Comparison of ENCODE assay signal across 8 cellular contexts in the genomic region with DNA sequence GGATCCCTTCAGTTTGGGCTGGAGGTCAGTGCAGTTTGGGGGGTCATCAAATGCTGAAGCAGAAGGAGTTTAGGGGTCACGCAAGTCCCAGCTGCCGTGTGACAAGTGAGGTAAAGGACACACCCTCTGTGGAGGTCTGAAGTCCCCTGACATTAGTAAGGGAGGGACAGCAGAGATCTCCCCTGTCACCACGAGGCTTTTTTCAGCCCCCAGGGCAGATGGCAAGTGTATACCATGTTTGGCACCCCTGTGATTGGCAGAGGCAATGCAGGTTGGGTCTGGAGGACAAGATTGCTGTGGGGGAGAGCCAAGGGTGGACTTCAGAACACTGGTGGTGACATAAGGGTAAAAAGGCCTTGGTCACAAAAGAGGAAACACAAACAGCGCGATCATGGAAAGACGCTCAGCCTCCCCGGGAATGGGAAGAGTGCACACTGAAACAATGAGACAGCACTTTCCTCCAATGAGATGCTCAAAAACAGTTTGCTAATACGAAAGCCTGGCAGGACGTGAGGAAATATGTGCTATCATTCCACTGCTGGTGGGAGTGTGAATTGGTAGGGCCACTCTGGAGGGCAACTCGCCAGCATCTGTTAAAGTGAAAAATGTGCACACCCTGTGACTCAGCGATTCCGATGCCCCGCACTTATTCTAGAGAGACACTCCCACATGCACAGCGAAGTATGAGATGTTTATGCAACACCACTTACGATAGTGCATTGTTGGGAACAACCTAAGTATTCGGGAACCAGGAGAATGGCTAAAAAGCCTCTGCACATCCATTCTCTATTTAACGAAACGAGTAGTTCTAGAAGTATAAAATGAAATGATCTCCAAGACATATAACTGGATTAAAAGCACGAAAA. TPM values are rescaled to one million over a fixed set of nuclear protein-coding genes. Genes with fewer than 3 reads are reported as not detected.
DNase-seq lines count a peak whose midpoint lies in the region; ATAC-seq, FAIRE-seq and TF ChIP-seq lines count a peak whose summit lies in the region.

No MANE protein-coding gene starts in this region.

- no peaks in the 10 kb centered on the region for H4K20me1 ChIP-seq in astrocyte (ENCODE audit: insufficient read depth, low read length)

- no peak for TF ChIP-seq POLR2A in Peyer's patch (IDR thresholded peaks at IDR 0.05)

- peak overlapping the region; percentile 72 for H3K4me2 ChIP-seq in astrocyte (ENCODE audit: low read length)
- H3K4me2 ChIP-seq in skeletal muscle satellite cell (ENCODE audit: low read length): peak overlapping the region; percentile 80

- H3K4me1 ChIP-seq in Peyer's patch (peaks cover 0 to 15% (median 9%) of the 10 kb centered on the region in 4 donors), astrocyte (ENCODE audit: insufficient read depth, low read length) (peaks cover 14% of the 10 kb centered on the region), skeletal muscle satellite cell (ENCODE audit: control insufficient read depth, insufficient read depth, low read length) (peaks cover 20% of the 10 kb centered on the region)

- no peak for ATAC-seq in GM21526 (IDR thresholded peaks at IDR 0.05; ENCODE audit: low FRiP score, unreplicated experiment)

- H3K27ac ChIP-seq in Peyer's patch: peak overlapping the region; percentile 38 to 70 (median 58)
- H3K27ac ChIP-seq in astrocyte (ENCODE audit: low read depth, low read length): peak overlapping the region; percentile 62

- H3K27me3 Mint-ChIP-seq in astrocyte (ENCODE audit: low read depth, unreplicated experiment): no peaks in the 10 kb centered on the region

- no peaks in the 10 kb centered on the region for H3K79me2 ChIP-seq in astrocyte (ENCODE audit: insufficient read depth, low read length)

- H3K9me3 ChIP-seq in Peyer's patch (no peaks in the 10 kb centered on the region), astrocyte (ENCODE audit: insufficient read depth, low read depth, low read length) (no peaks in the 10 kb centered on the region), skeletal muscle satellite cell (replicated peaks; ENCODE audit: low read length) (no peaks in the 10 kb centered on the region)

- no peak overlapping the region for H3K4me3 Mint-ChIP-seq in astrocyte (ENCODE audit: unreplicated experiment)

- no peaks in the 10 kb centered on the region for H3K36me3 ChIP-seq in Peyer's patch
- H3K36me3 ChIP-seq in astrocyte (ENCODE audit: insufficient read depth, low read length): no peaks in the 10 kb centered on the region
- no peaks in the 10 kb centered on the region for H3K36me3 ChIP-seq in skeletal muscle satellite cell (ENCODE audit: insufficient read depth, low read length)

- no peaks in the 10 kb centered on the region for H3K36me3 Mint-ChIP-seq in astrocyte (ENCODE audit: low read depth, unreplicated experiment)

- peak in 1 of 6 experiments; percentile 11 for TF ChIP-seq CTCF in Peyer's patch (IDR thresholded peaks at IDR 0.05)
- TF ChIP-seq CTCF in astrocyte (IDR thresholded peaks at IDR 0.05; ENCODE audit: insufficient read depth, low read depth, low read length): no peak

- no peaks in the 10 kb centered on the region for H3K9me3 Mint-ChIP-seq in astrocyte (ENCODE audit: unreplicated experiment)

- peak overlapping the region; percentile 38 for H3K27ac Mint-ChIP-seq in astrocyte (ENCODE audit: unreplicated experiment)

- peak overlapping the region; percentile 68 for H2AFZ ChIP-seq in astrocyte (ENCODE audit: low read depth, low read length)

- H3K4me3 ChIP-seq in Peyer's patch: peak overlapping the region in 1 of 4 donors; percentile 33
- H3K4me3 ChIP-seq in astrocyte (ENCODE audit: insufficient read depth, low read depth, low read length): peak overlapping the region; percentile 31
- H3K4me3 ChIP-seq in skeletal muscle satellite cell (ENCODE audit: low read length): peak overlapping the region; percentile 57

- peak; percentile 67 for DNase-seq in GOT3 (lab: John Stamatoyannopoulos, UW)
- DNase-seq in Peyer's patch: peak; percentile 53 to 89 (median 68)
- peak; percentile 96 for DNase-seq in astrocyte (ENCODE audit: low read depth)
- DNase-seq in hippocampal formation (lab: John Stamatoyannopoulos, UW): peak; percentile 4 to 40
- no peak for DNase-seq in NCI-H1930 (lab: John Stamatoyannopoulos, UW)
- no peak for DNase-seq in HuH-7.5 (ENCODE audit: low spot score)

- H3K27me3 ChIP-seq in Peyer's patch (no peaks in the 10 kb centered on the region), astrocyte (ENCODE audit: insufficient read depth, low read length) (no peaks in the 10 kb centered on the region), skeletal muscle satellite cell (ENCODE audit: control insufficient read depth, insufficient read depth, low read length) (no peaks in the 10 kb centered on the region)

- FAIRE-seq in astrocyte (lab: Jason Lieb, UNC): peak; percentile 75

- H3K9ac ChIP-seq in astrocyte (ENCODE audit: low read length) (peak overlapping the region; percentile 65), skeletal muscle satellite cell (ENCODE audit: low read depth, low read length) (peak overlapping the region; percentile 83)

- H3K4me1 Mint-ChIP-seq in astrocyte (ENCODE audit: low read depth, unreplicated experiment): peaks cover 17% of the 10 kb centered on the region

RNA-seq across cellular contexts. Expression of a gene that starts 14.4 kb away (rescaled TPM):
- 10 to 100 TPM in 1 of 4 donors, 1 to 10 TPM in 3; 1.0 to 20.6 (median 2.3) TPM for total RNA-seq in Peyer's patch
- total RNA-seq in astrocyte: not detected in 2 replicates
- not detected in 2 replicates for total RNA-seq in skeletal muscle satellite cell (2012; rRNA removed)

RNA-seq across cellular contexts. Expression of a gene that starts 21.5 kb away (rescaled TPM):
- total RNA-seq in Peyer's patch (100 to 1,000 TPM in 2 of 4 donors, 10 to 100 TPM in 2; 44.6 to 124 (median 95.5) TPM), astrocyte (0.87 and 1.6 TPM in 2 replicates)
- 4.8 and 6.8 TPM in 2 replicates for total RNA-seq in skeletal muscle satellite cell (2012; rRNA removed)

RNA-seq across cellular contexts. Expression of a gene that starts 40.1 kb away (rescaled TPM):
- total RNA-seq in Peyer's patch (10 to 100 TPM in 2 of 4 donors, 1 to 10 TPM in 2; 5.3 to 17.4 (median 9.3) TPM), astrocyte (21.0 and 23.1 TPM in 2 replicates)
- 3.3 and 9.6 TPM in 2 replicates for total RNA-seq in skeletal muscle satellite cell (2012; rRNA removed)

RNA-seq across cellular contexts. Expression of a gene that starts 46.4 kb away (rescaled TPM):
- total RNA-seq in Peyer's patch (100 to 1,000 TPM; 113 to 313 (median 294) TPM), astrocyte (2.8 and 2.9 TPM in 2 replicates)
- 75.8 and 97.8 TPM in 2 replicates for total RNA-seq in skeletal muscle satellite cell (2012; rRNA removed)

RNA-seq across cellular contexts. Expression of a gene that starts 55.0 kb away (rescaled TPM):
- total RNA-seq in Peyer's patch (100 to 1,000 TPM in 3 of 4 donors, 10 to 100 TPM in 1; 93.3 to 275 (median 143) TPM), astrocyte (0.94 and 1.3 TPM in 2 replicates)
- 0.87 and 1.3 TPM in 2 replicates for total RNA-seq in skeletal muscle satellite cell (2012; rRNA removed)

Comparison
In these comparisons a context has a peak if more than half of its experiments do, and no peak if none do; other contexts are left out.
1. DNase-seq: peak in GOT3 (single experiment), Peyer's patch (3 of 3), astrocyte (single experiment) and hippocampal formation (2 of 2); none in NCI-H1930 (0 of 2) and HuH-7.5 (single experiment).
2. RNA of a gene that starts 21.5 kb away (total RNA-seq): 44.6 to 124 TPM in Peyer's patch; 0.87 to 1.6 TPM in astrocyte; every median in the first group is over 10 times any median in the second.